Comparison of ENCODE assay signal across 20 cellular contexts in the genomic region with DNA sequence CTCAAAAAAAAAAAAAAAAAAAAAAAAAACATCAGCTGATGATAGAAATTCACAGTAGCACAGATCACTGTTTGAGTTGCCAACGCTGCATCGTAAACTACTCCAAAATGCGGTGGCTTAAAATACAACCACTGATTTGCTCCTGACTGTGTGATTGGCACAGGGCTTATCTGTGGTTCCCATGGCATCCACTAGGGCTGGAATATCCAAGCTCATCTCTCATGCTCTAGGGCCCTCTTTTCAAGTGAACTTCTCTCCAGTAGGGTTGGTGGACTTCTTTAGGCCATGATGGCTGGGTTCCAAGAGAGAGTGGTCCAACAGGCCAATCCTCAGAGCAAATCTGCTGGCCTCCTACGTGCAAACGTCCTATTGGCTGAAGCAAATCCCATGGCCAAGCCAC.
"Had no signal": no experiment of that assay in that cellular context is flagged by ENCODE, and none has a peak within 500 bp of the region (broad histone marks: within the 10 kb centered on the region; RNA-seq: fewer than 3 reads in every experiment).

No MANE protein-coding gene starts in this region.

- DNase-seq: activated CD8-positive, alpha-beta memory T cell treated with anti-CD3 and anti-CD28 coated beads for 24 hours; activated CD8-positive, alpha-beta memory T cell treated with anti-CD3 and anti-CD28 coated beads, Interleukin-2, amount 50 U/mL, for 48 hours; activated effector memory CD4-positive, alpha-beta T cell treated with Interleukin-2 at 50 U/mL for 16 hours; activated naive CD4-positive, alpha-beta T cell treated with anti-CD3 and anti-CD28 coated beads, Interleukin-2, amount 50 U/mL, for 16 hours; activated T-cell treated with anti-CD3 and anti-CD28 coated beads, Interleukin-2, amount 50 U/mL, for 48 hours; aorta; effector CD8-positive, alpha-beta T cell; esophagus squamous epithelium; foreskin fibroblast; glutamatergic neuron; hippocampal formation; stimulated activated CD4-positive, alpha-beta T cell treated with anti-CD3 and anti-CD28 coated beads, Interleukin-2, amount 100 ng/mL, for 24 hours; stimulated activated naive CD8-positive, alpha-beta T cell treated with anti-CD3 and anti-CD28 coated beads, Interleukin-15, Interleukin-2, amounts not matched to agents 100 U/mL and 50 U/mL, for 24 hours; T1000 had no signal

- H3K4me1 Mint-ChIP-seq: nephron had no signal

- H3K4me3 Mint-ChIP-seq: dendritic cell treated with granulocyte-macrophage colony-stimulating factor and Interleukin-4, amounts not matched to agents 40 ng/mL and 50 ng/mL, for 4 days; nephron had no signal

- H3K9me3 Mint-ChIP-seq: dendritic cell treated with granulocyte-macrophage colony-stimulating factor and Interleukin-4, amounts not matched to agents 40 ng/mL and 50 ng/mL, for 4 days; nephron had no signal

- H3K4me3 ChIP-seq: esophagus squamous epithelium, lung, tibial nerve had no signal

- H3K36me3 ChIP-seq: esophagus squamous epithelium, tibial nerve had no signal

- H3K27ac Mint-ChIP-seq: dendritic cell treated with granulocyte-macrophage colony-stimulating factor and Interleukin-4, amounts not matched to agents 40 ng/mL and 50 ng/mL, for 4 days; nephron; progenitor cell of endocrine pancreas had no signal

- ATAC-seq: activated CD4-positive, CD25-positive, alpha-beta regulatory T cell treated with anti-CD3 and anti-CD28 coated beads, Interleukin-2, amount 50 U/mL, for 24 hours; stimulated activated naive CD8-positive, alpha-beta T cell treated with anti-CD3 and anti-CD28 coated beads, Interleukin-15, Interleukin-2, amounts not matched to agents 100 U/mL and 50 U/mL, for 24 hours had no signal

- H3K27me3 ChIP-seq: tibial nerve had no signal
